ENCODE assay signal across 1 cellular context in genomic region chr11:67994387-67994786, GRCh38. TPM values are rescaled to one million over a fixed set of nuclear protein-coding genes. Genes with fewer than 3 reads are reported as not detected.
"Had no signal": no experiment of that assay in that cellular context is flagged by ENCODE, and none has a peak within 500 bp of the region (broad histone marks: within the 10 kb centered on the region; RNA-seq: fewer than 3 reads in every experiment).

No MANE protein-coding gene starts in this region.

RNA-seq across cellular contexts. Expression of gene ALDH3B1, which starts 15.7 kb away (rescaled TPM):
- total RNA-seq: foreskin keratinocyte had no signal
